1 cellular context compared by ENCODE assay signal in the genomic region with DNA sequence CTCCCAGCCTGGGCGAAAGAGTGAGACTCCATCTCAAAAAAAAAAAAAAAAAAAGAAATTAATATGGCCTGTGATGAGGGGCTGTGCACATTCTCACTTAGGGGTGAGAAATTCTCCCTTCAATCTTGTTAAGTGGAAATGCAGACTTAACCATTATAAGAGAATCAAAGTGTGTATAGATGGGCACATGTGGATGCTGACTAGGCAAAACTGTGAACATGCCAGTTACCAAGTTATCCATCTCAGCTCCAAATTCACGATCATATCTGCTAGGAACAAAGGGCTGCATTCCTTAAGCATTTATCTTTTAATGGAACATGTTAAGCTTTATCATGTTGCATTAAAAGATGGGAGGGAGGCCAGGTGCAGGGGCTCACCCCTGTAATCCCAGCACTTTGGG.
A peak's percentile ranks its signal among the peaks of the same experiment; 100 is the strongest.
TF ChIP-seq lines count a peak whose summit lies in the region.

No MANE protein-coding gene starts in this region.

TF ChIP-seq in A549, 52 proteins besides CTCF, POLR2A, EP300 and RAD21:
- TF ChIP-seq, protein P1, sequence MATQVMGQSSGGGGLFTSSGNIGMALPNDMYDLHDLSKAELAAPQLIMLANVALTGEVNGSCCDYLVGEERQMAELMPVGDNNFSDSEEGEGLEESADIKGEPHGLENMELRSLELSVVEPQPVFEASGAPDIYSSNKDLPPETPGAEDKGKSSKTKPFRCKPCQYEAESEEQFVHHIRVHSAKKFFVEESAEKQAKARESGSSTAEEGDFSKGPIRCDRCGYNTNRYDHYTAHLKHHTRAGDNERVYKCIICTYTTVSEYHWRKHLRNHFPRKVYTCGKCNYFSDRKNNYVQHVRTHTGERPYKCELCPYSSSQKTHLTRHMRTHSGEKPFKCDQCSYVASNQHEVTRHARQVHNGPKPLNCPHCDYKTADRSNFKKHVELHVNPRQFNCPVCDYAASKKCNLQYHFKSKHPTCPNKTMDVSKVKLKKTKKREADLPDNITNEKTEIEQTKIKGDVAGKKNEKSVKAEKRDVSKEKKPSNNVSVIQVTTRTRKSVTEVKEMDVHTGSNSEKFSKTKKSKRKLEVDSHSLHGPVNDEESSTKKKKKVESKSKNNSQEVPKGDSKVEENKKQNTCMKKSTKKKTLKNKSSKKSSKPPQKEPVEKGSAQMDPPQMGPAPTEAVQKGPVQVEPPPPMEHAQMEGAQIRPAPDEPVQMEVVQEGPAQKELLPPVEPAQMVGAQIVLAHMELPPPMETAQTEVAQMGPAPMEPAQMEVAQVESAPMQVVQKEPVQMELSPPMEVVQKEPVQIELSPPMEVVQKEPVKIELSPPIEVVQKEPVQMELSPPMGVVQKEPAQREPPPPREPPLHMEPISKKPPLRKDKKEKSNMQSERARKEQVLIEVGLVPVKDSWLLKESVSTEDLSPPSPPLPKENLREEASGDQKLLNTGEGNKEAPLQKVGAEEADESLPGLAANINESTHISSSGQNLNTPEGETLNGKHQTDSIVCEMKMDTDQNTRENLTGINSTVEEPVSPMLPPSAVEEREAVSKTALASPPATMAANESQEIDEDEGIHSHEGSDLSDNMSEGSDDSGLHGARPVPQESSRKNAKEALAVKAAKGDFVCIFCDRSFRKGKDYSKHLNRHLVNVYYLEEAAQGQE (IDR thresholded peaks at IDR 0.05): no peak
- TF ChIP-seq KDM5A (IDR thresholded peaks at IDR 0.05) (no peak), RFX5 (IDR thresholded peaks at IDR 0.05) (no peak), MAX (IDR thresholded peaks at IDR 0.05) (no peak), SMC3 (IDR thresholded peaks at IDR 0.05) (no peak), CBX2 (IDR thresholded peaks at IDR 0.05; ENCODE audit: borderline replicate concordance, low read depth) (no peak), MAFK (IDR thresholded peaks at IDR 0.05; ENCODE audit: partially characterized antibody) (peak; percentile 67)
- TF ChIP-seq, protein P2, sequence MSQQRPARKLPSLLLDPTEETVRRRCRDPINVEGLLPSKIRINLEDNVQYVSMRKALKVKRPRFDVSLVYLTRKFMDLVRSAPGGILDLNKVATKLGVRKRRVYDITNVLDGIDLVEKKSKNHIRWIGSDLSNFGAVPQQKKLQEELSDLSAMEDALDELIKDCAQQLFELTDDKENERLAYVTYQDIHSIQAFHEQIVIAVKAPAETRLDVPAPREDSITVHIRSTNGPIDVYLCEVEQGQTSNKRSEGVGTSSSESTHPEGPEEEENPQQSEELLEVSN (IDR thresholded peaks at IDR 0.05; ENCODE audit: borderline replicate concordance, low read depth): no peak
TF ChIP-seq in A549: peak in this region for 1.
